In genomic region chr20:37226889-37227288, GRCh38 we compare ENCODE assay signal across 17 cellular contexts. TPM values are rescaled to one million over a fixed set of nuclear protein-coding genes. Genes with fewer than 3 reads are reported as not detected.
A peak's percentile ranks its signal among the peaks of the same experiment; 100 is the strongest.
DNase-seq lines count a peak whose midpoint lies in the region; ATAC-seq and TF ChIP-seq lines count a peak whose summit lies in the region.
"Had no signal": no experiment of that assay in that cellular context is flagged by ENCODE, and none has a peak within 500 bp of the region (broad histone marks: within the 10 kb centered on the region; RNA-seq: fewer than 3 reads in every experiment).

No MANE protein-coding gene starts in this region.

- ATAC-seq in RWPE2 (ENCODE audit: low read depth) (no peak), HG02798 (IDR thresholded peaks at IDR 0.05; ENCODE audit: poor library complexity, unreplicated experiment) (no peak), GM19035 (IDR thresholded peaks at IDR 0.05; ENCODE audit: unreplicated experiment) (no peak)
- no peak for ATAC-seq in activated CD4-positive, alpha-beta T cell treated with anti-CD3 and anti-CD28 coated beads for 36 hours

- peak; percentile 34 for DNase-seq in RWPE2 (ENCODE audit: low spot score)
- DNase-seq in fibroblast of pulmonary artery (ENCODE audit: low read depth): peak; percentile 16
- peak; percentile 86 for DNase-seq in testis
- no peak for DNase-seq in activated CD4-positive, alpha-beta T cell treated with anti-CD3 and anti-CD28 coated beads for 36 hours
- DNase-seq in central memory CD4-positive, alpha-beta T cell: no peak
- DNase-seq: activated T-cell treated with anti-CD3 and anti-CD28 coated beads for 4 hours, amygdala, hypothalamus, KBM-7, NCI-H1436 treated with DMSO at 0.1 percent for 48 hours, NCI-H510A, PC-9, posterior cingulate gyrus had no signal

- peaks cover 3% of the 10 kb centered on the region for H3K4me1 ChIP-seq in RWPE2 (ENCODE audit: insufficient read depth, poor library complexity, severe bottlenecking)
- H3K4me1 ChIP-seq in liver (ENCODE audit: control insufficient read depth in 4 of 4, insufficient read depth in 4 of 4, low read length in 3 of 4): no peaks in the 10 kb centered on the region
- peaks cover 11% of the 10 kb centered on the region for H3K4me1 ChIP-seq in testis

- TF ChIP-seq POLR2A in testis (IDR thresholded peaks at IDR 0.05): no peak

- H3K27ac ChIP-seq in RWPE2 (ENCODE audit: poor library complexity, severe bottlenecking) (no peak overlapping the region), liver (ENCODE audit: low read depth in 1 of 2, low read length in 2 of 2) (no peak overlapping the region), testis (no peak overlapping the region)
- H3K27ac ChIP-seq: PC-9 had no signal

- H3K4me3 ChIP-seq in RWPE2 (ENCODE audit: severe bottlenecking): no peak overlapping the region
- no peak overlapping the region for H3K4me3 ChIP-seq in fibroblast of pulmonary artery (replicated peaks; ENCODE audit: low read depth, low read length)
- H3K4me3 ChIP-seq in liver (ENCODE audit: low read depth in 1 of 3, low read length in 3 of 3): no peak overlapping the region
- no peak overlapping the region for H3K4me3 ChIP-seq in testis
- H3K4me3 ChIP-seq: PC-9 had no signal

- H3K9me3 ChIP-seq in RWPE2 (ENCODE audit: severe bottlenecking) (no peaks in the 10 kb centered on the region), liver (ENCODE audit: control insufficient read depth in 4 of 4, low read length in 3 of 4) (no peaks in the 10 kb centered on the region), testis (no peaks in the 10 kb centered on the region)

- H3K27me3 ChIP-seq in RWPE2 (ENCODE audit: insufficient read depth, poor library complexity, severe bottlenecking) (no peaks in the 10 kb centered on the region), liver (ENCODE audit: control insufficient read depth in 4 of 4, insufficient read depth in 4 of 4, low read length in 3 of 4) (no peaks in the 10 kb centered on the region), testis (no peaks in the 10 kb centered on the region)

- H3K27me3 Mint-ChIP-seq in activated CD4-positive, alpha-beta T cell treated with anti-CD3 and anti-CD28 coated beads for 36 hours: no peaks in the 10 kb centered on the region

- H3K36me3 Mint-ChIP-seq in activated CD4-positive, alpha-beta T cell treated with anti-CD3 and anti-CD28 coated beads for 36 hours (ENCODE audit: low read depth): peaks cover 55% of the 10 kb centered on the region

- POLR2A ChIA-PET in activated CD4-positive, alpha-beta T cell treated with anti-CD3 and anti-CD28 coated beads for 36 hours (lab: Charles Lee): no interaction called here

- H3K36me3 ChIP-seq in RWPE2 (ENCODE audit: low read depth) (peaks cover 100% of the 10 kb centered on the region), liver (ENCODE audit: control insufficient read depth in 4 of 4, insufficient read depth in 3 of 4, low read depth in 1 of 4, low read length in 3 of 4) (peaks cover 5 to 85% (median 78%) of the 10 kb centered on the region in 4 donors), testis (ENCODE audit: low read depth, missing control alignments) (no peaks in the 10 kb centered on the region)

- TF ChIP-seq CTCF in RWPE2 (IDR thresholded peaks at IDR 0.05; ENCODE audit: poor library complexity, severe bottlenecking): no peak
- no peak for TF ChIP-seq CTCF in fibroblast of pulmonary artery (IDR thresholded peaks at IDR 0.05; ENCODE audit: low read length, missing control alignments)
- TF ChIP-seq CTCF in liver (IDR thresholded peaks at IDR 0.05; ENCODE audit: low read depth, low read length, missing input control): no peak
- no peak for TF ChIP-seq CTCF in testis (IDR thresholded peaks at IDR 0.05)

- CTCF ChIA-PET in activated CD4-positive, alpha-beta T cell treated with anti-CD3 and anti-CD28 coated beads for 36 hours (lab: Charles Lee): interaction anchor here (0.6 kb wide), 1 partner anchor 45 kb away, joined by 3 read pairs; no protein-coding TSS in a partner anchor

- 91% methylated on average over 3 of the region's 3 CpGs for WGBS in liver
- WGBS in testis, 2 donors: 51 to 59% methylated on average over 3 of the region's 3 CpGs

- H3K4me1 Mint-ChIP-seq in activated CD4-positive, alpha-beta T cell treated with anti-CD3 and anti-CD28 coated beads for 36 hours: no peaks in the 10 kb centered on the region

- no peak overlapping the region for H3K4me3 Mint-ChIP-seq in activated CD4-positive, alpha-beta T cell treated with anti-CD3 and anti-CD28 coated beads for 36 hours
- H3K4me3 Mint-ChIP-seq: CD14-positive monocyte had no signal

- TF ChIP-seq RAD21 in liver (IDR thresholded peaks at IDR 0.05): no peak

- intact Hi-C loops in testis (cut with DNase I; ENCODE audit: low total_unique reads): no loop called here
- intact Hi-C loops in activated CD4-positive, alpha-beta T cell treated with anti-CD3 and anti-CD28 coated beads for 36 hours (cut with DNase I, micrococcal nuclease): no loop called here

- no peak overlapping the region for H3K27ac Mint-ChIP-seq in activated CD4-positive, alpha-beta T cell treated with anti-CD3 and anti-CD28 coated beads for 36 hours

- no peak overlapping the region for H3K9ac ChIP-seq in liver (ENCODE audit: low read depth in 1 of 2, low read length in 2 of 2)

- no peaks in the 10 kb centered on the region for H3K9me3 Mint-ChIP-seq in activated CD4-positive, alpha-beta T cell treated with anti-CD3 and anti-CD28 coated beads for 36 hours (ENCODE audit: low read depth)
- H3K9me3 Mint-ChIP-seq: CD14-positive monocyte had no signal

TF ChIP-seq in liver, 16 proteins besides CTCF, POLR2A, EP300 and RAD21:
- no peak for TF ChIP-seq GABPA (IDR thresholded peaks at IDR 0.05 in 1 of 2, conservative IDR thresholded peaks at IDR 0.05 in 1 of 2)
- TF ChIP-seq NR2F2 (IDR thresholded peaks at IDR 0.05): peak; percentile 72
- TF ChIP-seq, protein P1, sequence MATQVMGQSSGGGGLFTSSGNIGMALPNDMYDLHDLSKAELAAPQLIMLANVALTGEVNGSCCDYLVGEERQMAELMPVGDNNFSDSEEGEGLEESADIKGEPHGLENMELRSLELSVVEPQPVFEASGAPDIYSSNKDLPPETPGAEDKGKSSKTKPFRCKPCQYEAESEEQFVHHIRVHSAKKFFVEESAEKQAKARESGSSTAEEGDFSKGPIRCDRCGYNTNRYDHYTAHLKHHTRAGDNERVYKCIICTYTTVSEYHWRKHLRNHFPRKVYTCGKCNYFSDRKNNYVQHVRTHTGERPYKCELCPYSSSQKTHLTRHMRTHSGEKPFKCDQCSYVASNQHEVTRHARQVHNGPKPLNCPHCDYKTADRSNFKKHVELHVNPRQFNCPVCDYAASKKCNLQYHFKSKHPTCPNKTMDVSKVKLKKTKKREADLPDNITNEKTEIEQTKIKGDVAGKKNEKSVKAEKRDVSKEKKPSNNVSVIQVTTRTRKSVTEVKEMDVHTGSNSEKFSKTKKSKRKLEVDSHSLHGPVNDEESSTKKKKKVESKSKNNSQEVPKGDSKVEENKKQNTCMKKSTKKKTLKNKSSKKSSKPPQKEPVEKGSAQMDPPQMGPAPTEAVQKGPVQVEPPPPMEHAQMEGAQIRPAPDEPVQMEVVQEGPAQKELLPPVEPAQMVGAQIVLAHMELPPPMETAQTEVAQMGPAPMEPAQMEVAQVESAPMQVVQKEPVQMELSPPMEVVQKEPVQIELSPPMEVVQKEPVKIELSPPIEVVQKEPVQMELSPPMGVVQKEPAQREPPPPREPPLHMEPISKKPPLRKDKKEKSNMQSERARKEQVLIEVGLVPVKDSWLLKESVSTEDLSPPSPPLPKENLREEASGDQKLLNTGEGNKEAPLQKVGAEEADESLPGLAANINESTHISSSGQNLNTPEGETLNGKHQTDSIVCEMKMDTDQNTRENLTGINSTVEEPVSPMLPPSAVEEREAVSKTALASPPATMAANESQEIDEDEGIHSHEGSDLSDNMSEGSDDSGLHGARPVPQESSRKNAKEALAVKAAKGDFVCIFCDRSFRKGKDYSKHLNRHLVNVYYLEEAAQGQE (IDR thresholded peaks at IDR 0.05): no peak
- no peak for TF ChIP-seq YY1 (IDR thresholded peaks at IDR 0.05)
- no peak for TF ChIP-seq JUND (IDR thresholded peaks at IDR 0.05)

RNA-seq across cellular contexts. Expression of gene GHRH, which starts 34.7 kb away (rescaled TPM):
- total RNA-seq in liver: not detected
- not detected for polyA plus RNA-seq in liver
- not detected for total RNA-seq in testis
- not detected for polyA plus RNA-seq in testis (ENCODE audit: insufficient read depth, low read depth, low replicate concordance)
- total RNA-seq in activated CD4-positive, alpha-beta T cell treated with anti-CD3 and anti-CD28 coated beads for 36 hours: not detected
- total RNA-seq: PC-9 had no signal
- polyA plus RNA-seq: CD14-positive monocyte had no signal

RNA-seq across cellular contexts. Expression of gene MROH8, which starts 47.5 kb away (rescaled TPM):
- total RNA-seq in liver (1 to 10 TPM; 2.0 to 5.1 TPM), testis (10 to 100 TPM; 36.6 to 43.5 TPM)
- polyA plus RNA-seq in liver (1 to 10 TPM; 1.3 to 2.0 TPM), testis (ENCODE audit: insufficient read depth, low read depth, low replicate concordance) (93.8 TPM)
- total RNA-seq in activated CD4-positive, alpha-beta T cell treated with anti-CD3 and anti-CD28 coated beads for 36 hours: 1 to 10 TPM; 3.0 to 4.5 TPM

RNA-seq across cellular contexts. Expression of gene RPN2, which starts 47.8 kb away (rescaled TPM):
- total RNA-seq in liver (100 to 1,000 TPM; 153 to 241 TPM), testis (100 to 1,000 TPM; 200 to 235 TPM)
- polyA plus RNA-seq in liver (100 to 1,000 TPM; 154 to 199 TPM), testis (ENCODE audit: insufficient read depth, low read depth, low replicate concordance) (284 TPM)
- total RNA-seq in activated CD4-positive, alpha-beta T cell treated with anti-CD3 and anti-CD28 coated beads for 36 hours: 100 to 1,000 TPM; 103 to 115 TPM

Comparison
In these comparisons a context has a peak if more than half of its experiments do, and no peak if none do; other contexts are left out.
1. DNase-seq: peak in RWPE2 (single experiment), fibroblast of pulmonary artery (single experiment) and testis (single experiment); none in activated CD4-positive, alpha-beta T cell treated with anti-CD3 and anti-CD28 coated beads for 36 hours (single experiment) and central memory CD4-positive, alpha-beta T cell (single experiment).
2. RNA of gene MROH8, which starts 47.5 kb away (total RNA-seq): 36.6 to 43.5 TPM in testis; 2.0 to 5.1 TPM in liver and 3.0 to 4.5 TPM in activated CD4-positive, alpha-beta T cell treated with anti-CD3 and anti-CD28 coated beads for 36 hours; every median in the first group is over 4 times any median in the second.